8 cellular contexts compared by ENCODE assay signal in the genomic region with DNA sequence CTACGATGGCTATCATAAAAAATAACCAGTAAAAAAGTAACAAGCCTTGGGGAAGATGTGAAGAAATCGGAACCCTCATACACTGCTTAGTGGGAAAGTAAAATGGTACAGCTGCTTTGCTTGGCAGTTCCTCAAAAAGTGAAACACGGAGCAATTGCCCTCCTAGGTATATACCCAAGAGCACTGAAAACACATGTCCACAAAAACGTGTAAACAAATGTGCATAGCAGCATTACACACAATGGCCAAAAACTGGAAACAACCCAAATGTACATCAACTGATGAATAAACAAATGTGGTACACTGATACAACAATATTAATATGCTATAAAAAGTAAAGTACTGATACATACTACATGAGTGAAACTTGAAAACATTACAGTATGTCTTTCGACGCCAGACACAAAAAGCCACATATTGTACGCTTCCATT. TPM values are rescaled to one million over a fixed set of nuclear protein-coding genes. Genes with fewer than 3 reads are reported as not detected.
DNase-seq lines count a peak whose midpoint lies in the region; TF ChIP-seq lines count a peak whose summit lies in the region.

No MANE protein-coding gene starts in this region.

- H3K36me3 Mint-ChIP-seq in activated naive CD4-positive, alpha-beta T cell treated with anti-CD3 and anti-CD28 coated beads, Interleukin-2, amount 10 ng/mL, durations not matched to agents 7 days and 5 days, result no peaks in the 10 kb centered on the region
- H3K36me3 Mint-ChIP-seq in type B pancreatic cell, result no peaks in the 10 kb centered on the region

- TF ChIP-seq CTCF in WI38 (IDR thresholded peaks at IDR 0.05; ENCODE audit: low read depth, low read length) (no peak), type B pancreatic cell (conservative IDR thresholded peaks at IDR 0.05) (no peak), adrenal gland (IDR thresholded peaks at IDR 0.05) (no peak)

- peaks cover 26% of the 10 kb centered on the region for H3K4me1 Mint-ChIP-seq in activated naive CD4-positive, alpha-beta T cell treated with anti-CD3 and anti-CD28 coated beads, Interleukin-2, amount 10 ng/mL, durations not matched to agents 7 days and 5 days
- H3K4me1 Mint-ChIP-seq in type B pancreatic cell (ENCODE audit: unreplicated experiment), result peaks cover 17% of the 10 kb centered on the region

- H3K4me3 Mint-ChIP-seq in activated naive CD4-positive, alpha-beta T cell treated with anti-CD3 and anti-CD28 coated beads, Interleukin-2, amount 10 ng/mL, durations not matched to agents 7 days and 5 days, result peak overlapping the region; percentile 77
- peak overlapping the region; percentile 82 for H3K4me3 Mint-ChIP-seq in type B pancreatic cell

- intact Hi-C loops in adrenal gland (cut with DNase I), result no loop called here

- CTCF ChIA-PET in activated naive CD4-positive, alpha-beta T cell treated with anti-CD3 and anti-CD28 coated beads, Interleukin-2, amount 10 ng/mL, durations not matched to agents 7 days and 5 days (lab: Charles Lee), result no interaction called here

- no peak overlapping the region for H3K27ac Mint-ChIP-seq in activated naive CD4-positive, alpha-beta T cell treated with anti-CD3 and anti-CD28 coated beads, Interleukin-2, amount 10 ng/mL, durations not matched to agents 7 days and 5 days
- peak overlapping the region; percentile 3 for H3K27ac Mint-ChIP-seq in type B pancreatic cell

- peaks cover 34% of the 10 kb centered on the region for H3K27me3 ChIP-seq in iPS-18a (ENCODE audit: control insufficient read depth, insufficient read depth, low read length)
- no peaks in the 10 kb centered on the region for H3K27me3 ChIP-seq in adrenal gland

- DNase-seq in activated naive CD4-positive, alpha-beta T cell treated with anti-CD3 and anti-CD28 coated beads, Interleukin-2, amount 10 ng/mL, durations not matched to agents 7 days and 5 days, result no peak
- DNase-seq in activated naive CD4-positive, alpha-beta T cell treated with anti-CD3 and anti-CD28 coated beads, Interleukin-2, amount 50 U/mL, for 16 hours, result no peak
- DNase-seq in type B pancreatic cell (ENCODE audit: extremely low spot score, unreplicated experiment) (no peak), adrenal gland (no peak), NCI-H146 (lab: John Stamatoyannopoulos, UW) (no peak)
- no peak for DNase-seq in effector CD4-positive, alpha-beta T cell

- no peaks in the 10 kb centered on the region for H3K36me3 ChIP-seq in iPS-18a (ENCODE audit: control insufficient read depth, low read depth, low read length)
- no peaks in the 10 kb centered on the region for H3K36me3 ChIP-seq in adrenal gland (replicated peaks in 1 of 2)

- peaks cover 76% of the 10 kb centered on the region for H3K27me3 Mint-ChIP-seq in activated naive CD4-positive, alpha-beta T cell treated with anti-CD3 and anti-CD28 coated beads, Interleukin-2, amount 10 ng/mL, durations not matched to agents 7 days and 5 days
- peaks cover 42% of the 10 kb centered on the region for H3K27me3 Mint-ChIP-seq in type B pancreatic cell

- H3K4me3 ChIP-seq in WI38 (ENCODE audit: low read depth, low read length), result peak overlapping the region; percentile 75
- peak overlapping the region; percentile 63 for H3K4me3 ChIP-seq in iPS-18a (ENCODE audit: low read length)
- H3K4me3 ChIP-seq in adrenal gland, result peak overlapping the region in 1 of 4 donors; percentile 97

- no peak overlapping the region for H3K9ac ChIP-seq in iPS-18a (ENCODE audit: low read length)

- no peak overlapping the region for H3K27ac ChIP-seq in iPS-18a (ENCODE audit: low read length)
- H3K27ac ChIP-seq in adrenal gland, result no peak overlapping the region

- TF ChIP-seq POLR2A in adrenal gland (IDR thresholded peaks at IDR 0.05), result no peak

- H3K9me3 ChIP-seq in iPS-18a (ENCODE audit: control insufficient read depth, low read depth, low read length), result no peaks in the 10 kb centered on the region
- H3K9me3 ChIP-seq in adrenal gland (replicated peaks in 1 of 3), result no peaks in the 10 kb centered on the region

- H3K9me3 Mint-ChIP-seq in activated naive CD4-positive, alpha-beta T cell treated with anti-CD3 and anti-CD28 coated beads, Interleukin-2, amount 10 ng/mL, durations not matched to agents 7 days and 5 days, result no peaks in the 10 kb centered on the region
- no peaks in the 10 kb centered on the region for H3K9me3 Mint-ChIP-seq in type B pancreatic cell

- peaks cover 4% of the 10 kb centered on the region for H3K4me1 ChIP-seq in iPS-18a (ENCODE audit: control insufficient read depth, low read depth, low read length)
- peaks cover 14 to 21% of the 10 kb centered on the region in 2 donors for H3K4me1 ChIP-seq in adrenal gland (replicated peaks in 1 of 2)

- 64 to 72% (median 67%) methylated on average over 7 of the region's 7 CpGs for WGBS in adrenal gland, 4 donors

RNA-seq across cellular contexts. Expression of gene SLC41A2, which starts 1.2 kb away (rescaled TPM):
- total RNA-seq in type B pancreatic cell (ENCODE audit: low replicate concordance), result 10.3 and 11.5 TPM in 2 replicates
- total RNA-seq in adrenal gland, result 10 to 100 TPM; 23.1 to 54.7 (median 37.3) TPM
- polyA plus RNA-seq in adrenal gland, result 10 to 100 TPM in 1 of 3 donors, 1 to 10 TPM in 2; 3.0 to 33.9 (median 6.4) TPM

RNA-seq across cellular contexts. Expression of gene NOPCHAP1, which starts 29.2 kb away (rescaled TPM):
- 15.6 and 20.1 TPM in 2 replicates for total RNA-seq in type B pancreatic cell (ENCODE audit: low replicate concordance)
- total RNA-seq in adrenal gland, result 10 to 100 TPM in 4 of 8 donors, 1 to 10 TPM in 4; 1.4 to 12.2 (median 7.2) TPM
- polyA plus RNA-seq in adrenal gland, result 10 to 100 TPM in 1 of 3 donors, 1 to 10 TPM in 2; 6.3 to 10.7 (median 9.7) TPM
